ENCODE assay signal across 12 cellular contexts in the genomic region with DNA sequence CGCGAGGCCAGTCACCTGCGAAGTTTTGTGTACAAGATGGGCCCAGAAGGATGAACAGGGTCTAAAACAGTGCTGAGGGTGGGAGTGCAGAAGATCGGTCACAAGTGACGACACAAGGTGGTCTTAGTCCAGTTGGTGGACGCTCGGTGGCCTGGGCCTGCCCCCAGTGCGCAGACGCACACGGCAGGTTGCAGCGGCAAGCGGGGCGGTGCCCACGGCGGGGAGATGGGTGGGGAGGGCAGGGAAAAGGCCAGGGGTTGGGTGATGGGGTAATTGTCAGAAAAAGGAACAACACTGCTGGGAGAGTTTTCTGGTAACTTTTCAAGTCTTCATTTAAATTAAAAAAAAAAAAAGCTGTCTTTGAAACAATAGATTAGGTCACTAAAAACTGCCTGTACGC. TPM values are rescaled to one million over a fixed set of nuclear protein-coding genes. Genes with fewer than 3 reads are reported as not detected.
DNase-seq lines count a peak whose midpoint lies in the region; ATAC-seq and TF ChIP-seq lines count a peak whose summit lies in the region.
"Had no signal": no experiment of that assay in that cellular context is flagged by ENCODE, and none has a peak within 500 bp of the region (broad histone marks: within the 10 kb centered on the region; RNA-seq: fewer than 3 reads in every experiment).

No MANE protein-coding gene starts in this region.

- no peak for ATAC-seq in activated CD8-positive, alpha-beta T cell treated with anti-CD3 and anti-CD28 coated beads, Interleukin-2, amount 10 ng/mL, durations not matched to agents 7 days and 5 days
- no peak for ATAC-seq in GM18519 (IDR thresholded peaks at IDR 0.05; ENCODE audit: low FRiP score, unreplicated experiment)
- ATAC-seq in HG02588 (IDR thresholded peaks at IDR 0.05; ENCODE audit: unreplicated experiment), result no peak
- ATAC-seq: GM12878 had no signal

- no peak overlapping the region for H3K27ac ChIP-seq in GM23248
- H3K27ac ChIP-seq in A673 (ENCODE audit: low read depth, low read length, poor library complexity, severe bottlenecking), result no peak overlapping the region

- in situ Hi-C loops in GM23248 (cut with MboI) (no loop called here), ACHN (cut with HindIII; ENCODE audit: low pct_ligation_motif_present, low pct_unique_long_range_greater_than_20kb, low sequenced_read_pairs) (no loop called here)

- peaks cover 13% of the 10 kb centered on the region for H3K4me1 ChIP-seq in GM23248 (ENCODE audit: insufficient read depth)
- no peaks in the 10 kb centered on the region for H3K4me1 ChIP-seq in A673 (ENCODE audit: insufficient read depth, low read length, poor library complexity, severe bottlenecking)

- H3K36me3 ChIP-seq in GM23248 (ENCODE audit: low read depth) (no peaks in the 10 kb centered on the region), A673 (ENCODE audit: insufficient read depth, low read length, poor library complexity, severe bottlenecking) (peaks cover 4% of the 10 kb centered on the region)
- H3K36me3 ChIP-seq: brain microvascular endothelial cell, suprapubic skin had no signal

- peaks cover 17% of the 10 kb centered on the region for H3F3A ChIP-seq in GM23248 (ENCODE audit: insufficient read depth)

- no peak overlapping the region for H3K4me2 ChIP-seq in GM23248 (ENCODE audit: unreplicated experiment)

- H3K9me3 Mint-ChIP-seq in CD14-positive monocyte, result peaks cover 0 to 7% (median 0%) of the 10 kb centered on the region in 7 donors
- no peaks in the 10 kb centered on the region for H3K9me3 Mint-ChIP-seq in activated CD8-positive, alpha-beta T cell treated with anti-CD3 and anti-CD28 coated beads, Interleukin-2, amount 10 ng/mL, durations not matched to agents 7 days and 5 days (ENCODE audit: insufficient read depth)
- H3K9me3 Mint-ChIP-seq in mesothelial cell of epicardium, result peaks cover 3% of the 10 kb centered on the region

- DNase-seq in CD14-positive monocyte (ENCODE audit: low spot score) (no peak), GM23248 (no peak), mesothelial cell of epicardium (ENCODE audit: low spot score in 2 of 2, unreplicated experiment in 2 of 2) (no peak), A673 (ENCODE audit: low spot score) (no peak), ACHN (no peak)
- no peak for DNase-seq in activated CD8-positive, alpha-beta T cell treated with anti-CD3 and anti-CD28 coated beads, Interleukin-2, amount 10 ng/mL, durations not matched to agents 7 days and 5 days
- DNase-seq: brain microvascular endothelial cell, NCI-H2107 had no signal

- peak overlapping the region; percentile 75 to 89 (median 85) for H3K27ac Mint-ChIP-seq in CD14-positive monocyte
- H3K27ac Mint-ChIP-seq in activated CD8-positive, alpha-beta T cell treated with anti-CD3 and anti-CD28 coated beads, Interleukin-2, amount 10 ng/mL, durations not matched to agents 7 days and 5 days, result peak overlapping the region; percentile 68
- peak overlapping the region; percentile 96 for H3K27ac Mint-ChIP-seq in mesothelial cell of epicardium

- H3K9me2 ChIP-seq in GM23248 (ENCODE audit: insufficient read depth), result no peaks in the 10 kb centered on the region

- peaks cover 0 to 2% of the 10 kb centered on the region in 2 donors for H3K36me3 Mint-ChIP-seq in CD14-positive monocyte
- peaks cover 3% of the 10 kb centered on the region for H3K36me3 Mint-ChIP-seq in activated CD8-positive, alpha-beta T cell treated with anti-CD3 and anti-CD28 coated beads, Interleukin-2, amount 10 ng/mL, durations not matched to agents 7 days and 5 days (ENCODE audit: low read depth)
- peaks cover 1% of the 10 kb centered on the region for H3K36me3 Mint-ChIP-seq in mesothelial cell of epicardium

- peaks cover 23% of the 10 kb centered on the region for H3K4me1 Mint-ChIP-seq in CD14-positive monocyte
- peaks cover 35% of the 10 kb centered on the region for H3K4me1 Mint-ChIP-seq in activated CD8-positive, alpha-beta T cell treated with anti-CD3 and anti-CD28 coated beads, Interleukin-2, amount 10 ng/mL, durations not matched to agents 7 days and 5 days (ENCODE audit: low read depth)
- peaks cover 28% of the 10 kb centered on the region for H3K4me1 Mint-ChIP-seq in mesothelial cell of epicardium

- H3K79me2 ChIP-seq in GM23248 (ENCODE audit: insufficient read depth), result peaks cover 38% of the 10 kb centered on the region

- 95 to 98% methylated on average over 6 to 16 of the region's 16 CpGs for WGBS in GM23248 (ENCODE audit: low coverage in 1 of 2, low lambda C conversion rate in 2 of 2, missing lambda C conversion rate in 2 of 2), 2 experiments

- peaks cover 0 to 11% (median 0%) of the 10 kb centered on the region in 3 donors for H3K27me3 Mint-ChIP-seq in CD14-positive monocyte (ENCODE audit: low read depth in 3 of 3)
- no peaks in the 10 kb centered on the region for H3K27me3 Mint-ChIP-seq in activated CD8-positive, alpha-beta T cell treated with anti-CD3 and anti-CD28 coated beads, Interleukin-2, amount 10 ng/mL, durations not matched to agents 7 days and 5 days (ENCODE audit: low read depth)
- no peaks in the 10 kb centered on the region for H3K27me3 Mint-ChIP-seq in mesothelial cell of epicardium (ENCODE audit: low read depth)

- no TSS peak for BruUV-seq in A673 (replicated peaks; lab: Mats Ljungman, UMichigan)

- H3K4me3 Mint-ChIP-seq in CD14-positive monocyte, result peak overlapping the region in 1 of 2 donors; percentile 54
- peak overlapping the region; percentile 83 for H3K4me3 Mint-ChIP-seq in activated CD8-positive, alpha-beta T cell treated with anti-CD3 and anti-CD28 coated beads, Interleukin-2, amount 10 ng/mL, durations not matched to agents 7 days and 5 days
- H3K4me3 Mint-ChIP-seq in mesothelial cell of epicardium, result peak overlapping the region; percentile 14

- no peaks in the 10 kb centered on the region for H4K20me1 ChIP-seq in GM23248 (ENCODE audit: insufficient read depth)

- CTCF ChIA-PET in activated CD8-positive, alpha-beta T cell treated with anti-CD3 and anti-CD28 coated beads, Interleukin-2, amount 10 ng/mL, durations not matched to agents 7 days and 5 days (lab: Charles Lee), result no interaction called here
- CTCF ChIA-PET in A673 (lab: Charles Lee), result no interaction called here

- no peaks in the 10 kb centered on the region for H3K27me3 ChIP-seq in GM23248 (replicated peaks; ENCODE audit: insufficient read depth)
- no peaks in the 10 kb centered on the region for H3K27me3 ChIP-seq in A673 (replicated peaks; ENCODE audit: insufficient read depth, low read depth, low read length, poor library complexity)
- H3K27me3 ChIP-seq: brain microvascular endothelial cell, suprapubic skin had no signal

- H3K4me3 ChIP-seq in GM23248, result no peak overlapping the region
- no peak overlapping the region for H3K4me3 ChIP-seq in A673 (ENCODE audit: low read depth, low read length, poor library complexity, severe bottlenecking)

- H2AFZ ChIP-seq in GM23248, result peak overlapping the region; percentile 86; the same call in 1 of the 2 replicates

- no peaks in the 10 kb centered on the region for H3K9me3 ChIP-seq in GM23248 (ENCODE audit: low read depth)
- H3K9me3 ChIP-seq in A673 (ENCODE audit: low read depth, low read length, poor library complexity, severe bottlenecking), result no peaks in the 10 kb centered on the region
- H3K9me3 ChIP-seq: suprapubic skin had no signal

- intact Hi-C loops in CD14-positive monocyte (cut with micrococcal nuclease), result no loop called here
- intact Hi-C loops in A673 (cut with micrococcal nuclease; ENCODE audit: unreplicated experiment), result no loop called here

- H3K9ac ChIP-seq in GM23248, result no peak overlapping the region

- TF ChIP-seq CTCF in CD14-positive monocyte (IDR thresholded peaks at IDR 0.05) (no peak), mesothelial cell of epicardium (IDR thresholded peaks at IDR 0.05; ENCODE audit: unreplicated experiment) (no peak), A673 (conservative IDR thresholded peaks at IDR 0.05; ENCODE audit: low read depth, low read length) (no peak)

- POLR2A ChIA-PET in activated CD8-positive, alpha-beta T cell treated with anti-CD3 and anti-CD28 coated beads, Interleukin-2, amount 10 ng/mL, durations not matched to agents 7 days and 5 days (lab: Charles Lee), result interaction anchor here (0.8 kb wide), 1 partner anchor 116 kb away, joined by 3 read pairs; a partner anchor contains a TSS
- POLR2A ChIA-PET in A673 (lab: Charles Lee; ENCODE audit: low non-redundant PET), result no interaction called here

RNA-seq across cellular contexts. Expression of a gene that starts 1.0 kb away (rescaled TPM):
- polyA plus RNA-seq in CD14-positive monocyte (10 to 100 TPM; 60.6 to 76.2 TPM), GM23248 (2016; fragmentation: Nextera tagmentation; extraction: Ambion mirVana) (679 and 696 TPM in 2 replicates)
- 447 and 571 TPM in 2 replicates for total RNA-seq in GM23248 (2014; rRNA removed; shearing (Covaris generic))
- 10 to 100 TPM; 29.3 to 32.3 TPM for total RNA-seq in activated CD8-positive, alpha-beta T cell treated with anti-CD3 and anti-CD28 coated beads, Interleukin-2, amount 10 ng/mL, durations not matched to agents 7 days and 5 days
- total RNA-seq in mesothelial cell of epicardium (165 to 173 TPM (median 170 TPM) in 3 replicates), A673 (2021) (137 and 155 TPM in 2 replicates)
